8 cellular contexts compared by ENCODE assay signal in genomic region chr15:67091073-67091965, GRCh38. TPM values are rescaled to one million over a fixed set of nuclear protein-coding genes. Genes with fewer than 3 reads are reported as not detected.
A peak's percentile ranks its signal among the peaks of the same experiment; 100 is the strongest.
DNase-seq lines count a peak whose midpoint lies in the region; ATAC-seq and TF ChIP-seq lines count a peak whose summit lies in the region.

No MANE protein-coding gene starts in this region.

- H3K4me3 Mint-ChIP-seq in brain, result peak overlapping the region in 3 of 5 experiments; percentile 9 to 54 (median 47)

- H3K27me3 Mint-ChIP-seq in brain, result no peaks in the 10 kb centered on the region

- no peaks in the 10 kb centered on the region for H3K36me3 Mint-ChIP-seq in brain

- H3K9me3 Mint-ChIP-seq in brain, result no peaks in the 10 kb centered on the region

- peak; percentile 84 for ATAC-seq in GM19452 (IDR thresholded peaks at IDR 0.05; ENCODE audit: unreplicated experiment)
- peak; percentile 67 for ATAC-seq in HG03565 (IDR thresholded peaks at IDR 0.05; ENCODE audit: unreplicated experiment)

- H3K4me3 ChIP-seq in mesodermal cell (ENCODE audit: extremely low read depth, insufficient read depth, low read length, poor library complexity, severe bottlenecking), result no peak overlapping the region
- H3K4me3 ChIP-seq in thymus (ENCODE audit: low read length), result no peak overlapping the region

- H3K27ac Mint-ChIP-seq in brain, result peak overlapping the region in 3 of 5 experiments; percentile 86 to 94 (median 89)

- H3K4me1 ChIP-seq in mesodermal cell (ENCODE audit: control insufficient read depth, insufficient read depth, low read length, poor library complexity, severe bottlenecking) (peaks cover 65% of the 10 kb centered on the region), thymus (ENCODE audit: control insufficient read depth, insufficient read depth, low read length) (peaks cover 11% of the 10 kb centered on the region)

- no peaks in the 10 kb centered on the region for H3K9me3 ChIP-seq in mesodermal cell (ENCODE audit: control insufficient read depth, low read length)
- H3K9me3 ChIP-seq in thymus (ENCODE audit: control insufficient read depth), result no peaks in the 10 kb centered on the region

- H3K36me3 ChIP-seq in mesodermal cell (ENCODE audit: control insufficient read depth, insufficient read depth, low read length), result peaks cover 41% of the 10 kb centered on the region
- H3K36me3 ChIP-seq in thymus (ENCODE audit: control insufficient read depth, insufficient read depth), result no peaks in the 10 kb centered on the region

- no peaks in the 10 kb centered on the region for H3K27me3 ChIP-seq in thymus (ENCODE audit: control insufficient read depth, insufficient read depth)

- 49 to 64% methylated on average over 9 of the region's 14 CpGs for WGBS in mesodermal cell (ENCODE audit: insufficient coverage in 2 of 2), 2 experiments
- 83% methylated on average over 14 of the region's 14 CpGs for WGBS in thymus

- DNase-seq in AML-193 (lab: John Stamatoyannopoulos, UW) (peak; percentile 93 to 94), T-helper 2 cell (peak in 4 of 5 experiments; percentile 37 to 94 (median 64)), GM03348 (ENCODE audit: low spot score) (no peak)

- no peak for TF ChIP-seq CTCF in brain (conservative IDR thresholded peaks at IDR 0.05)

- H3K4me1 Mint-ChIP-seq in brain, result peaks cover 71% of the 10 kb centered on the region

- H3K27ac ChIP-seq in mesodermal cell (ENCODE audit: low read depth, low read length, severe bottlenecking) (peak overlapping the region; percentile 91), thymus (ENCODE audit: low read depth) (peak overlapping the region; percentile 36)

RNA-seq across cellular contexts. Expression of gene SMAD3, which starts 25.9 kb away (rescaled TPM):
- 7.8 TPM for polyA plus RNA-seq in brain (ENCODE audit: insufficient read depth, low read depth, low replicate concordance)
- 38.8 TPM for polyA plus RNA-seq in mesodermal cell (2013, experiment 1 of 2)
- polyA plus RNA-seq in mesodermal cell (2013, experiment 2 of 2), result 36.1 TPM
- polyA plus RNA-seq in thymus, result 21.6 TPM
